Comparison of ENCODE assay signal across 28 cellular contexts in the genomic region with DNA sequence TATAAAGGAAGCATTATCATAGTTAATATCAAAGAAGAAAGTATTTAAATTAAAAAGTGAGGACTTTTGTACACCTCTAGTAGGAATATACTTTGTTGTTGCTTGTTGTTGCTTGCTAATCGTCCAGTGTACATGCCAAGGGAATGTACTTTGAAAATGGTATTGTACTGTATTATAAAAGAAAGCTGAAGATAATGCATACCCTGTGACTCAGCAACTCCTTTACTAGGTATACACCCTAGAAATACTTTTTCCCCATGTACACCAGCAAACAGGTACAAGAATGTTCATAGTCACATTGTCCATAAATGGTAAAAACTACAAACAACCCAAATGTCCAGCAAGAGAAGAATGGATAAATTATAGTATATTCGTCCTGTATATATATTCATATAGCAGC.
"Had no signal": no experiment of that assay in that cellular context is flagged by ENCODE, and none has a peak within 500 bp of the region (broad histone marks: within the 10 kb centered on the region; RNA-seq: fewer than 3 reads in every experiment).

No MANE protein-coding gene starts in this region.

- H3K4me3 ChIP-seq: left lung, lower lobe of right lung, neural progenitor cell, prostate gland, skin epidermis, suprapubic skin, thoracic aorta, tibial artery, upper lobe of right lung had no signal

- H3K4me2 ChIP-seq: neural progenitor cell had no signal

- H3K36me3 Mint-ChIP-seq: mesothelial cell of epicardium; natural killer cell; stimulated activated effector memory CD8-positive, alpha-beta T cell treated with anti-CD3 and anti-CD28 coated beads, Interleukin-12 subunit alpha, Interleukin-12 subunit beta, amount 100 ng/mL, for 72 hours had no signal

- H3K27ac ChIP-seq: left lung, lower lobe of right lung, neural progenitor cell, neutrophil, parathyroid adenoma, prostate gland, skin epidermis, suprapubic skin, thoracic aorta, tibial artery, upper lobe of right lung had no signal

- H3K9me3 Mint-ChIP-seq: mesothelial cell of epicardium; naive B cell; natural killer cell; nephron progenitor cell; stimulated activated effector memory CD8-positive, alpha-beta T cell treated with anti-CD3 and anti-CD28 coated beads, Interleukin-12 subunit alpha, Interleukin-12 subunit beta, amount 100 ng/mL, for 72 hours; stimulated activated naive CD8-positive, alpha-beta T cell treated with anti-CD3 and anti-CD28 coated beads, Interleukin-15, Interleukin-2, amounts not matched to agents 100 ng/mL and 50 ng/mL, for 24 hours had no signal

- ATAC-seq: left colon; left lung; lower lobe of right lung; natural killer cell; right cardiac atrium; sciatic nerve; stimulated activated effector memory CD8-positive, alpha-beta T cell treated with anti-CD3 and anti-CD28 coated beads, Interleukin-12 subunit alpha, Interleukin-12 subunit beta, amount 100 ng/mL, for 72 hours; upper lobe of right lung had no signal

- H3K4me1 ChIP-seq: neural progenitor cell, parathyroid adenoma, prostate gland, upper lobe of right lung had no signal

- H2AFZ ChIP-seq: neural progenitor cell, parathyroid adenoma had no signal

- DNase-seq: hippocampal formation; kidney; left colon; left lung; lower lobe of right lung; mesendoderm; naive B cell; natural killer cell; nephron progenitor cell; occipital lobe; retina; right cardiac atrium; stimulated activated CD4-positive, alpha-beta T cell treated with anti-CD3 and anti-CD28 coated beads, Interleukin-4, amount 100 ng/mL, for 24 hours; stimulated activated naive CD4-positive, alpha-beta T cell; tibial artery; trophoblast cell; upper lobe of right lung had no signal

- H3K27me3 Mint-ChIP-seq: naive B cell; stimulated activated naive CD8-positive, alpha-beta T cell treated with anti-CD3 and anti-CD28 coated beads, Interleukin-15, Interleukin-2, amounts not matched to agents 100 ng/mL and 50 ng/mL, for 24 hours had no signal

- H3K9me3 ChIP-seq: left lung, lower lobe of right lung, neutrophil, prostate gland, suprapubic skin, thoracic aorta, tibial artery, upper lobe of right lung had no signal

- H3K4me3 Mint-ChIP-seq: mesothelial cell of epicardium; naive B cell; natural killer cell; nephron progenitor cell; neural progenitor cell; stimulated activated effector memory CD8-positive, alpha-beta T cell treated with anti-CD3 and anti-CD28 coated beads, Interleukin-12 subunit alpha, Interleukin-12 subunit beta, amount 100 ng/mL, for 72 hours; stimulated activated naive CD8-positive, alpha-beta T cell treated with anti-CD3 and anti-CD28 coated beads, Interleukin-15, Interleukin-2, amounts not matched to agents 100 ng/mL and 50 ng/mL, for 24 hours had no signal

- H3K27ac Mint-ChIP-seq: mesothelial cell of epicardium; natural killer cell; neural progenitor cell; stimulated activated effector memory CD8-positive, alpha-beta T cell treated with anti-CD3 and anti-CD28 coated beads, Interleukin-12 subunit alpha, Interleukin-12 subunit beta, amount 100 ng/mL, for 72 hours; stimulated activated naive CD8-positive, alpha-beta T cell treated with anti-CD3 and anti-CD28 coated beads, Interleukin-15, Interleukin-2, amounts not matched to agents 100 ng/mL and 50 ng/mL, for 24 hours had no signal

- H3K36me3 ChIP-seq: left lung, lower lobe of right lung, neural progenitor cell, neutrophil, prostate gland, suprapubic skin, thoracic aorta, tibial artery, upper lobe of right lung had no signal

- H3K27me3 ChIP-seq: left lung, neural progenitor cell, neutrophil, suprapubic skin, tibial artery, upper lobe of right lung had no signal

- H3K4me1 Mint-ChIP-seq: mesothelial cell of epicardium, nephron progenitor cell, neural progenitor cell had no signal
